1 cellular context compared by ENCODE assay signal in genomic region chr5:107313921-107314320, GRCh38.
TF ChIP-seq lines count a peak whose summit lies in the region.

No MANE protein-coding gene starts in this region.

TF ChIP-seq in GM23338, 12 proteins besides CTCF, POLR2A, EP300 and RAD21 (continued from another document):
- TF ChIP-seq ZNF462 (CRISPR knock-in tag; IDR thresholded peaks at IDR 0.05) (no peak), REST (IDR thresholded peaks at IDR 0.05; ENCODE audit: unreplicated experiment) (no peak), POLR2AphosphoS5 (IDR thresholded peaks at IDR 0.05; ENCODE audit: low read depth) (no peak), EZH2phosphoT487 (IDR thresholded peaks at IDR 0.05; ENCODE audit: unreplicated experiment) (no peak), STAT1 (IDR thresholded peaks at IDR 0.05; ENCODE audit: unreplicated experiment) (no peak)
